In the genomic region with DNA sequence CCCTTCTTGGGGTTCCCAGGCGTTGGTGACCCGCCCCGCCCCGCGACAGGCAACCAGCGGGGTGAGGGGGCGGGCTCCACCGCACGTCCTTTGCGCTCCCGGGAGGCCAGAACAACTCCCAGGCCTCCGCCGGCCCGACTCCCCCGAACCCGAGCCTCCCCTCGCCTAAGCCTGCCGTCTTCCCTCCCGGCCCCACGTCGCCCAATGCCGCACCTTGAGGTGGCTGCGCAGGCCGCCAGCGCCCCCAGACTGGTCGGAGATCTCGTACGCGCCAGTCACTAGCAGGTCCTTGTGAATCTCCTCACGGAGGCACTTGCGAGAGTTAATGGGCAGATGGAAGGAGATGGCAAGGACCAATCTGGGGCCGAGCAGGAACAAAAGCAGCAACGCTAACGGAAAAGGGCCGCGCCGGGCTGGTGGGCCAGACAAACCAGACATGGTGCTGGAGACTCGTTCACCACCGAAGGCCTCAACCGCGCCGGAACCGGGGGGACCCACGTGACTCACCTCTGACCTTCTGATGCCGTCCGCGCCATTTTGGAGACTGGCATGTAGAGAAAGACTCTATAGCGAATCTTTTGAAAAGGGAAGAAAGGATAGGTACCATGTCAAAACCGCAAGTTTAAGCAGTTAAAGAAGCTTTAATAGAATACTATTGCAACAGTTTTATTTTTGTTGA, we compare ENCODE assay signal across 8 cellular contexts.
DNase-seq lines count a peak whose midpoint lies in the region; ATAC-seq lines count a peak whose summit lies in the region.

A gene (minus strand): TSS at position 471 of the 679 bp plus-strand sequence. CDS start 33 bp downstream, at position 438.

- peak; percentile 78 for ATAC-seq in GM18907 (IDR thresholded peaks at IDR 0.05; ENCODE audit: unreplicated experiment)
- peak; percentile 65 for ATAC-seq in HG03139 (IDR thresholded peaks at IDR 0.05; ENCODE audit: unreplicated experiment)

- peak; percentile 55 to 62 for DNase-seq in AML-193 (lab: John Stamatoyannopoulos, UW)
- DNase-seq in NCI-H524 treated with DMSO at 0.1 percent for 48 hours (lab: John Stamatoyannopoulos, UW) = peak; percentile 96
- peak; percentile 79 to 84 for DNase-seq in activated CD8-positive, alpha-beta memory T cell treated with anti-CD3 and anti-CD28 coated beads for 1 hour (ENCODE audit: extremely low read depth in 1 of 2, low read depth in 1 of 2)
- DNase-seq in effector CD8-positive, alpha-beta T cell (lab: John Stamatoyannopoulos, UW) = peak; percentile 87
- peak; percentile 94 for DNase-seq in medulla oblongata (ENCODE audit: extremely low spot score)
- peak; percentile 87 for DNase-seq in stimulated activated CD8-positive, alpha-beta memory T cell treated with anti-CD3 and anti-CD28 coated beads, Interleukin-12 subunit alpha, Interleukin-12 subunit beta, amount 100 ng/mL, for 1 hour (ENCODE audit: low read depth)

Comparison
In these comparisons a context has a peak if more than half of its experiments do, and no peak if none do; other contexts are left out.
1. Peak in every context shown above with its lines: DNase-seq and ATAC-seq.